Comparison of ENCODE assay signal across 2 cellular contexts in genomic region chr17:15908378-15908777, GRCh38.
TF ChIP-seq lines count a peak whose summit lies in the region.

No MANE protein-coding gene starts in this region.

TF ChIP-seq in IMR-90, 13 proteins besides CTCF, POLR2A, EP300 and RAD21:
- no peak for TF ChIP-seq USF2 (IDR thresholded peaks at IDR 0.05; ENCODE audit: low read depth, low read length)
- TF ChIP-seq SMC3 (IDR thresholded peaks at IDR 0.05; ENCODE audit: low read depth, low read length) = no peak
- no peak for TF ChIP-seq ELK1 (IDR thresholded peaks at IDR 0.05; ENCODE audit: borderline replicate concordance, low read depth, low read length)
- no peak for TF ChIP-seq NFE2L2 (IDR thresholded peaks at IDR 0.05; ENCODE audit: low read depth, low read length)
- no peak for TF ChIP-seq MAFK (IDR thresholded peaks at IDR 0.05; ENCODE audit: low read depth, low read length)
- TF ChIP-seq BHLHE40 (IDR thresholded peaks at IDR 0.05; ENCODE audit: low read depth, low read length) = no peak
- TF ChIP-seq CHD1 (IDR thresholded peaks at IDR 0.05; ENCODE audit: low read depth, low read length) = no peak
- TF ChIP-seq FOS (IDR thresholded peaks at IDR 0.05; ENCODE audit: low read depth, low read length) = no peak
- no peak for TF ChIP-seq RFX5 (IDR thresholded peaks at IDR 0.05; ENCODE audit: low read depth, low read length)
- no peak for TF ChIP-seq MAZ (IDR thresholded peaks at IDR 0.05; ENCODE audit: borderline replicate concordance, low read depth, low read length)
- no peak for TF ChIP-seq CEBPB (IDR thresholded peaks at IDR 0.05; ENCODE audit: low read depth, low read length)
- no peak for TF ChIP-seq RCOR1 (IDR thresholded peaks at IDR 0.05; ENCODE audit: insufficient replicate concordance, low read length)
- no peak for TF ChIP-seq MXI1 (IDR thresholded peaks at IDR 0.05; ENCODE audit: borderline replicate concordance, low read depth, low read length)

TF ChIP-seq in H1, 55 proteins besides CTCF, POLR2A, EP300 and RAD21:
- TF ChIP-seq BCL11A (IDR thresholded peaks at IDR 0.05; ENCODE audit: low read depth in 2 of 2, low read length in 2 of 2) (no peak), CREB1 (IDR thresholded peaks at IDR 0.05) (no peak), GABPA (IDR thresholded peaks at IDR 0.05; ENCODE audit: borderline replicate concordance, insufficient read depth, low read length) (no peak), SUZ12 (IDR thresholded peaks at IDR 0.05; ENCODE audit: low read length) (no peak), SAP30 (IDR thresholded peaks at IDR 0.05; ENCODE audit: insufficient read depth, insufficient replicate concordance, low read length) (no peak), KDM5A (IDR thresholded peaks at IDR 0.05; ENCODE audit: low read length) (no peak), FOSL1 (IDR thresholded peaks at IDR 0.05; ENCODE audit: insufficient read depth, low read depth, low read length) (no peak), RNF2 (IDR thresholded peaks at IDR 0.05; ENCODE audit: borderline replicate concordance, low read depth, low read length, missing control alignments, poor library complexity, severe bottlenecking) (no peak), KDM4A (IDR thresholded peaks at IDR 0.05; ENCODE audit: low read depth, low read length, severe bottlenecking) (no peak), RXRA (IDR thresholded peaks at IDR 0.05; ENCODE audit: insufficient read depth, low read depth, low read length) (no peak), HDAC2 (IDR thresholded peaks at IDR 0.05; ENCODE audit: borderline replicate concordance in 1 of 2, low read depth in 2 of 2, low read length in 2 of 2) (no peak), POLR2AphosphoS5 (IDR thresholded peaks at IDR 0.05; ENCODE audit: low read depth, low read length) (no peak), TAF1 (IDR thresholded peaks at IDR 0.05; ENCODE audit: low read depth, low read length) (no peak), JUN (IDR thresholded peaks at IDR 0.05; ENCODE audit: low read depth, low read length) (no peak), CBX8 (IDR thresholded peaks at IDR 0.05; ENCODE audit: borderline replicate concordance, low read depth, low read length) (no peak), SIRT6 (IDR thresholded peaks at IDR 0.05; ENCODE audit: low read length) (no peak), EZH2 (IDR thresholded peaks at IDR 0.05; ENCODE audit: low read depth, low read length, severe bottlenecking) (no peak)
